15 cellular contexts compared by ENCODE assay signal in genomic region chr4:137676357-137676998, GRCh38.
DNase-seq lines count a peak whose midpoint lies in the region; ATAC-seq lines count a peak whose summit lies in the region.
"Had no signal": no experiment of that assay in that cellular context is flagged by ENCODE, and none has a peak within 500 bp of the region (broad histone marks: within the 10 kb centered on the region; RNA-seq: fewer than 3 reads in every experiment).

No MANE protein-coding gene starts in this region.

- ATAC-seq in GM21619 (IDR thresholded peaks at IDR 0.05; ENCODE audit: unreplicated experiment) (peak; percentile 44), HG03432 (IDR thresholded peaks at IDR 0.05; ENCODE audit: unreplicated experiment) (peak; percentile 49), left lobe of liver (no peak), GM18873 (IDR thresholded peaks at IDR 0.05; ENCODE audit: low FRiP score, unreplicated experiment) (no peak)
- ATAC-seq: Right ventricle myocardium inferior had no signal

- DNase-seq in DMS53 (lab: John Stamatoyannopoulos, UW) = peak; percentile 30
- DNase-seq in DMS53 treated with DMSO at 0.1 percent for 48 hours (lab: John Stamatoyannopoulos, UW; ENCODE audit: unreplicated experiment) = no peak
- DNase-seq in left kidney (ENCODE audit: low read depth, low spot score) = peak; percentile 91
- DNase-seq in left lobe of liver (ENCODE audit: low spot score) = no peak
- no peak for DNase-seq in activated gamma-delta T cell treated with Interleukin-2 at 50 U/mL for 16 hours
- DNase-seq: DMS 273 treated with DMSO at 0.1 percent for 48 hours, EL, H9, NCI-H1436 treated with DMSO at 0.1 percent for 48 hours, NCI-H2081, NCI-H226 had no signal

Comparison
In these comparisons a context has a peak if more than half of its experiments do, and no peak if none do; other contexts are left out.
1. DNase-seq: peak in DMS53 (single experiment) and left kidney (single experiment); none in DMS53 treated with DMSO at 0.1 percent for 48 hours (single experiment), left lobe of liver (single experiment) and activated gamma-delta T cell treated with Interleukin-2 at 50 U/mL for 16 hours (single experiment).
2. ATAC-seq: peak in GM21619 (single experiment) and HG03432 (single experiment); none in left lobe of liver (single experiment) and GM18873 (single experiment).